ENCODE assay signal across 17 cellular contexts in the genomic region with DNA sequence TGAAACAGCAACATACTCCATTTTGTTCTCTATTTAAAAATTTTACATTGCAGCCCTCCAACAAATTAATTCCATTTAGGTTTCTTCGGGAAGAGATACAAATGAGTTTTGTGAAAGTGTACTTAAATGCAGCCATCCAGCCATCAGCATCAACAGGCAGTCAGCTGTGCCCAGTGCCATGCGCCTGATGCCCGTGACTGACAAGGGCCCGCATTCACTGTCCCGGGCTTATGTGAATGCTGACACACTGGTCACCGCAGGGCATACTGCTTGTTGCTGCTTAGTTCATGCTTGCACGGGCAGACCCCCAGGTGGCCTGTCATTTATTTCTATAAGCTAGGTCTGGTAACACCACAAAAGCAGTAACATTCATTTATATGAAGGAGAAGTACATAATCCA.
"Had no signal": no experiment of that assay in that cellular context is flagged by ENCODE, and none has a peak within 500 bp of the region (broad histone marks: within the 10 kb centered on the region; RNA-seq: fewer than 3 reads in every experiment).

No MANE protein-coding gene starts in this region.

- H3K4me3 ChIP-seq: lung, sigmoid colon, smooth muscle cell, upper lobe of right lung had no signal

- H3K27ac ChIP-seq: sigmoid colon, upper lobe of right lung had no signal

- DNase-seq: activated CD4-positive, alpha-beta T cell treated with anti-CD3 and anti-CD28 coated beads for 4 hours; activated CD4-positive, alpha-beta T cell treated with anti-CD3 and anti-CD28 coated beads, Interleukin-2, amount 50 U/mL, for 48 hours; activated CD4-positive, CD25-positive, alpha-beta regulatory T cell; activated CD8-positive, alpha-beta memory T cell treated with anti-CD3 and anti-CD28 coated beads, Interleukin-2, amount 50 U/mL, for 48 hours; activated naive CD4-positive, alpha-beta T cell treated with Interleukin-2 at 50 U/mL for 16 hours; activated naive CD8-positive, alpha-beta T cell treated with anti-CD3 and anti-CD28 coated beads for 36 hours; activated T-cell treated with anti-CD3 and anti-CD28 coated beads, Interleukin-2, amount 50 U/mL, for 4 hours; effector CD8-positive, alpha-beta T cell; retina; sigmoid colon; stimulated activated CD4-positive, alpha-beta T cell treated with anti-CD3 and anti-CD28 coated beads, Interleukin-15, amount 100 ng/mL, for 24 hours; T-helper 17 cell; upper lobe of right lung had no signal

- ATAC-seq: activated T-cell treated with anti-CD3 and anti-CD28 coated beads, Interleukin-2, amount 50 U/mL, for 4 hours; left lobe of liver; stimulated activated memory B cell treated with anti-CD40 and anti-IgM and Interleukin-4, amounts not matched to agents 10 μg/mL and 1 μg/mL and 100 μg/mL, for 72 hours; T-helper 17 cell; upper lobe of right lung had no signal

- H3K4me1 ChIP-seq: sigmoid colon, upper lobe of right lung had no signal

- H3K27me3 ChIP-seq: sigmoid colon, upper lobe of right lung had no signal

- H3K36me3 ChIP-seq: sigmoid colon, upper lobe of right lung had no signal

- H3K9me3 ChIP-seq: sigmoid colon, upper lobe of right lung had no signal
